ENCODE assay signal across 9 cellular contexts in the genomic region with DNA sequence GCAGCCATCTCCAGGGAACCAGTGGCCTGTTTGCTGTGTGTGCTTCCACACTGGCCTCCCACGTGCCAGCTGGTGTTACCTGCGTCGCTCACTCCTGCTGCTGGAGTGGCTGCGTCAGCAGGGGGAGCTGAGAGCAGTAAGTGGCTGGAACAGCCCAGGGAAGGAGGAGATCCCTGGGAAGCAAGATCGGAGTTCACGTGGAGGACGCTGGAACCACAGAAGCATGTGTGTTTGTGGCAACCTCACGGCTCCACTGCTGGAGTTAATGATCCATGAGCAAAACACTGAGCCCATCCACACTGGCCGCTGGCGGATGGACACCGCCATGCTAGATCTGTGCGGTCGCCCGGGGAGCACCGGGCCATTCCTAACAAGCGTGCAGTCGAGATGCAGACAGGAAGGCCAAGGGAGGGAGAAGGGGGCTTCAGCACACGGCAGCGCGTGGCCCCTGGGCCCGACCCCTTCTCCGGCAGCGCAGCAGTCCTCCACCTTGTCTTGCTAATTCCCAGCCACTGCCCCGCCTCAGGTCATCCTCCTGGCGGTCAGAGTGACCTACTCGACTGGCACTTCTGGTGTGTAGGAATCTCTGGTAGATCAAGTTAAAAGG.
A peak's percentile ranks its signal among the peaks of the same experiment; 100 is the strongest.
DNase-seq lines count a peak whose midpoint lies in the region; ATAC-seq, FAIRE-seq and TF ChIP-seq lines count a peak whose summit lies in the region.
"Had no signal": no experiment of that assay in that cellular context is flagged by ENCODE, and none has a peak within 500 bp of the region (broad histone marks: within the 10 kb centered on the region; RNA-seq: fewer than 3 reads in every experiment).

No MANE protein-coding gene starts in this region.

- no peak for ATAC-seq in GM19324 (IDR thresholded peaks at IDR 0.05; ENCODE audit: low FRiP score, unreplicated experiment)

- intact Hi-C loops in head of caudate nucleus (cut with DNase I) = no loop called here

- H3K9me3 ChIP-seq in HAP-1 = no peaks in the 10 kb centered on the region

- TF ChIP-seq CTCF in retinal pigment epithelial cell (conservative IDR thresholded peaks at IDR 0.05; ENCODE audit: low read depth, low read length) (peak; percentile 69), GM13977 (IDR thresholded peaks at IDR 0.05; ENCODE audit: extremely low read depth, insufficient read depth, missing control alignments) (no peak)

- FAIRE-seq in RCC 7860 (lab: Jason Lieb, UNC) = peak; percentile 96

- no peaks in the 10 kb centered on the region for H3K27me3 ChIP-seq in HAP-1 (ENCODE audit: low read depth)

- DNase-seq in HAP-1 (ENCODE audit: low spot score in 2 of 2) (peak; percentile 7 to 55), RCC 7860 (ENCODE audit: low spot score) (peak; percentile 98), head of caudate nucleus (peak in 34 of 42 donors; percentile 9 to 71 (median 36)), retinal pigment epithelial cell (ENCODE audit: low read depth) (peak; percentile 43), cerebellar nuclear complex (lab: John Stamatoyannopoulos, UW) (no peak), GM13977 (ENCODE audit: low spot score) (no peak), HCEC 1CT (no peak)
- DNase-seq: activated naive CD8-positive, alpha-beta T cell treated with anti-CD3 and anti-CD28 coated beads, Interleukin-2, amount 10 ng/mL, durations not matched to agents 7 days and 5 days had no signal

- H3K4me3 ChIP-seq in HAP-1 (no peak overlapping the region), retinal pigment epithelial cell (ENCODE audit: low read length) (no peak overlapping the region)

- no peaks in the 10 kb centered on the region for H3K36me3 ChIP-seq in HAP-1 (replicated peaks)

- in situ Hi-C loops in HAP-1 (cut with MboI; ENCODE audit: low sequenced_read_pairs) = no loop called here
- in situ Hi-C loops in GM13977 (cut with MboI; ENCODE audit: low pct_unique_long_range_greater_than_20kb, low sequenced_read_pairs, unreplicated experiment) = no loop called here

- no peaks in the 10 kb centered on the region for H3K4me1 ChIP-seq in HAP-1

Comparison
In these comparisons a context has a peak if more than half of its experiments do, and no peak if none do; other contexts are left out.
1. DNase-seq: peak in HAP-1 (2 of 2), RCC 7860 (single experiment), head of caudate nucleus (34 of 42) and retinal pigment epithelial cell (single experiment); none in cerebellar nuclear complex (0 of 2), GM13977 (single experiment) and HCEC 1CT (single experiment).